Comparison of ENCODE assay signal across 1 cellular context in genomic region chr16:397736-398332, GRCh38.
TF ChIP-seq lines count a peak whose summit lies in the region.

No MANE protein-coding gene starts in this region.

TF ChIP-seq in H1, 55 proteins besides CTCF, POLR2A, EP300 and RAD21:
- TF ChIP-seq JUND (IDR thresholded peaks at IDR 0.05; ENCODE audit: low read length) (no peak), CREB1 (IDR thresholded peaks at IDR 0.05) (0 out of 2 replicates have a peak, but pooled peaks have one; percentile 22), SUZ12 (IDR thresholded peaks at IDR 0.05; ENCODE audit: low read length) (no peak), CEBPB (IDR thresholded peaks at IDR 0.05; ENCODE audit: low read depth, low read length) (no peak), POU5F1 (IDR thresholded peaks at IDR 0.05; ENCODE audit: low read depth, low read length) (no peak), SIX5 (IDR thresholded peaks at IDR 0.05; ENCODE audit: low read depth, low read length) (no peak), RBBP5 (IDR thresholded peaks at IDR 0.05; ENCODE audit: borderline replicate concordance, low read depth, low read length) (no peak), RXRA (IDR thresholded peaks at IDR 0.05; ENCODE audit: insufficient read depth, low read depth, low read length) (no peak), HDAC6 (IDR thresholded peaks at IDR 0.05; ENCODE audit: low read depth, low read length) (no peak), BCL11A (IDR thresholded peaks at IDR 0.05; ENCODE audit: low read depth in 2 of 2, low read length in 2 of 2) (no peak), BRCA1 (IDR thresholded peaks at IDR 0.05; ENCODE audit: low read depth, low read length) (no peak), SP2 (IDR thresholded peaks at IDR 0.05; ENCODE audit: low read length) (no peak), GTF2F1 (IDR thresholded peaks at IDR 0.05; ENCODE audit: borderline replicate concordance, low read depth, low read length) (no peak), TBP (IDR thresholded peaks at IDR 0.05; ENCODE audit: low read depth, low read length) (no peak), NRF1 (IDR thresholded peaks at IDR 0.05; ENCODE audit: low read depth, low read length) (no peak), POLR2AphosphoS5 (IDR thresholded peaks at IDR 0.05; ENCODE audit: low read depth, low read length) (no peak), USF2 (IDR thresholded peaks at IDR 0.05; ENCODE audit: low read length) (no peak), SRF (IDR thresholded peaks at IDR 0.05; ENCODE audit: low read depth, low read length) (peak; percentile 33; the same call in 1 of the 2 replicates), GABPA (IDR thresholded peaks at IDR 0.05; ENCODE audit: borderline replicate concordance, insufficient read depth, low read length) (peak; percentile 26; the same call in 1 of the 2 replicates), SAP30 (IDR thresholded peaks at IDR 0.05; ENCODE audit: insufficient read depth, insufficient replicate concordance, low read length) (no peak), TAF7 (optimal IDR thresholded peaks at IDR 0.05; ENCODE audit: borderline replicate concordance, low read depth, low read length) (no peak), KDM5A (IDR thresholded peaks at IDR 0.05; ENCODE audit: low read length) (no peak), TAF1 (IDR thresholded peaks at IDR 0.05; ENCODE audit: low read depth, low read length) (no peak), EZH2 (IDR thresholded peaks at IDR 0.05; ENCODE audit: low read depth, low read length, severe bottlenecking) (no peak), RNF2 (IDR thresholded peaks at IDR 0.05; ENCODE audit: borderline replicate concordance, low read depth, low read length, missing control alignments, poor library complexity, severe bottlenecking) (no peak), RFX5 (IDR thresholded peaks at IDR 0.05; ENCODE audit: borderline replicate concordance, low read depth, low read length) (no peak)
